Comparison of ENCODE assay signal across 12 cellular contexts in the genomic region with DNA sequence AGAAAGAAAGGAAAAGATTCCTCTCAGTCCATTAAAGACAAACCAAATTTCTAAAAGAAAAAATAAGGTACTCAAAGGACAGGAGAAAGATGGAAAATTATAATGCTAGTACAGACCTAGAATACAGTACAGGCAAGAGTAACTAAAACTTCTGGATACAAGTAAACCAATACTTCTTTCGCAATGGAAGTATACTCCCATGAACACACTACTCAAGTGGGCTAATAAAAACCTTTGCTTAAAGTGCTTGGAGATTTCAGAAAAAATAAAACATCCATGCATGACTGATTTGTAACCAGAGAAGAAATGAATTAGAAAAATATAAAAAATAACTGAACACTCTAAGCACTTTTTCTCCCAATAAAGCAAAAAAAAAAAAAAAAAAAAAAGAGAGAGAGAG. TPM values are rescaled to one million over a fixed set of nuclear protein-coding genes. Genes with fewer than 3 reads are reported as not detected.
A peak's percentile ranks its signal among the peaks of the same experiment; 100 is the strongest.
DNase-seq lines count a peak whose midpoint lies in the region; ATAC-seq and TF ChIP-seq lines count a peak whose summit lies in the region.
"Had no signal": no experiment of that assay in that cellular context is flagged by ENCODE, and none has a peak within 500 bp of the region (broad histone marks: within the 10 kb centered on the region; RNA-seq: fewer than 3 reads in every experiment).

No MANE protein-coding gene starts in this region.

- H3K4me1 ChIP-seq in Loucy (ENCODE audit: insufficient read depth, low read length, poor library complexity, severe bottlenecking) (peaks cover 45% of the 10 kb centered on the region), sigmoid colon (peaks cover 0 to 34% (median 28%) of the 10 kb centered on the region in 4 donors), foreskin keratinocyte (peaks cover 7% of the 10 kb centered on the region)

- DNase-seq in activated CD8-positive, alpha-beta memory T cell treated with anti-CD3 and anti-CD28 coated beads, Interleukin-2, amount 10 ng/mL, durations not matched to agents 7 days and 5 days: no peak
- DNase-seq in activated CD8-positive, alpha-beta memory T cell treated with anti-CD3 and anti-CD28 coated beads, Interleukin-2, amount 50 U/mL, for 4 hours: no peak
- DNase-seq in central memory CD8-positive, alpha-beta T cell (ENCODE audit: low spot score in 2 of 2): no peak
- DNase-seq in sigmoid colon: no peak
- no peak for DNase-seq in DMS 273 (lab: John Stamatoyannopoulos, UW; ENCODE audit: unreplicated experiment)
- DNase-seq in effector CD8-positive, alpha-beta T cell (lab: John Stamatoyannopoulos, UW): no peak
- DNase-seq in foreskin keratinocyte: no peak
- DNase-seq: left ventricle myocardium superior, NCI-H1694 treated with DMSO at 0.1 percent for 48 hours had no signal

- peaks cover 57% of the 10 kb centered on the region for H3K79me2 ChIP-seq in Loucy (ENCODE audit: insufficient read depth, low read length)

- no peak for TF ChIP-seq EP300 in sigmoid colon (IDR thresholded peaks at IDR 0.05)

- H3K4me3 Mint-ChIP-seq in activated CD8-positive, alpha-beta memory T cell treated with anti-CD3 and anti-CD28 coated beads, Interleukin-2, amount 10 ng/mL, durations not matched to agents 7 days and 5 days: peak overlapping the region; percentile 91
- peak overlapping the region; percentile 59 for H3K4me3 Mint-ChIP-seq in central memory CD8-positive, alpha-beta T cell

- no peaks in the 10 kb centered on the region for H3K27me3 Mint-ChIP-seq in activated CD8-positive, alpha-beta memory T cell treated with anti-CD3 and anti-CD28 coated beads, Interleukin-2, amount 10 ng/mL, durations not matched to agents 7 days and 5 days
- H3K27me3 Mint-ChIP-seq in central memory CD8-positive, alpha-beta T cell: no peaks in the 10 kb centered on the region

- no peak overlapping the region for H2AFZ ChIP-seq in Loucy (ENCODE audit: low read length)

- H3K36me3 Mint-ChIP-seq in activated CD8-positive, alpha-beta memory T cell treated with anti-CD3 and anti-CD28 coated beads, Interleukin-2, amount 10 ng/mL, durations not matched to agents 7 days and 5 days: peaks cover 50% of the 10 kb centered on the region
- H3K36me3 Mint-ChIP-seq in central memory CD8-positive, alpha-beta T cell (ENCODE audit: insufficient read depth): peaks cover 50% of the 10 kb centered on the region

- H3K9me3 Mint-ChIP-seq in activated CD8-positive, alpha-beta memory T cell treated with anti-CD3 and anti-CD28 coated beads, Interleukin-2, amount 10 ng/mL, durations not matched to agents 7 days and 5 days (ENCODE audit: low read depth): no peaks in the 10 kb centered on the region
- H3K9me3 Mint-ChIP-seq in central memory CD8-positive, alpha-beta T cell: no peaks in the 10 kb centered on the region

- H3K4me2 ChIP-seq in Loucy (ENCODE audit: low read depth, low read length, poor library complexity, severe bottlenecking): peak overlapping the region; percentile 61

- H3K9me3 ChIP-seq in Loucy (ENCODE audit: insufficient read depth, low read depth, low read length) (no peaks in the 10 kb centered on the region), sigmoid colon (no peaks in the 10 kb centered on the region)
- H3K9me3 ChIP-seq: prostate gland, thoracic aorta had no signal

- no peaks in the 10 kb centered on the region for H3K9me2 ChIP-seq in Loucy (replicated peaks; ENCODE audit: low read depth, low read length)

- TF ChIP-seq POLR2A in sigmoid colon (IDR thresholded peaks at IDR 0.05): no peak

- peaks cover 10% of the 10 kb centered on the region; the same call in 1 of the 2 replicates for H3F3A ChIP-seq in Loucy (ENCODE audit: low read depth)

- H3K4me3 ChIP-seq in Loucy (ENCODE audit: low read length, poor library complexity, severe bottlenecking) (peak overlapping the region; percentile 41), sigmoid colon (no peak overlapping the region)
- H3K4me3 ChIP-seq: prostate gland, thoracic aorta had no signal

- H3K27me3 ChIP-seq in Loucy (ENCODE audit: insufficient read depth, low read length, poor library complexity, severe bottlenecking): no peaks in the 10 kb centered on the region
- no peaks in the 10 kb centered on the region for H3K27me3 ChIP-seq in sigmoid colon
- H3K27me3 ChIP-seq in foreskin keratinocyte: no peaks in the 10 kb centered on the region

- CTCF ChIA-PET in activated CD8-positive, alpha-beta memory T cell treated with anti-CD3 and anti-CD28 coated beads, Interleukin-2, amount 10 ng/mL, durations not matched to agents 7 days and 5 days (lab: Charles Lee): interaction anchor here (1.3 to 3.3 kb wide), 2 partner anchors 11 to 18 kb away, joined by 3 to 22 read pairs; no protein-coding TSS in a partner anchor

- H3K27ac ChIP-seq in sigmoid colon (peak overlapping the region in 3 of 4 donors; percentile 13 to 100 (median 99)), foreskin keratinocyte (no peak overlapping the region)

- TF ChIP-seq CTCF in Loucy (conservative IDR thresholded peaks at IDR 0.05; ENCODE audit: low read length) (no peak), sigmoid colon (IDR thresholded peaks at IDR 0.05) (no peak), foreskin keratinocyte (conservative IDR thresholded peaks at IDR 0.05) (no peak)

- peak overlapping the region; percentile 99 for H3K27ac Mint-ChIP-seq in activated CD8-positive, alpha-beta memory T cell treated with anti-CD3 and anti-CD28 coated beads, Interleukin-2, amount 10 ng/mL, durations not matched to agents 7 days and 5 days
- H3K27ac Mint-ChIP-seq in central memory CD8-positive, alpha-beta T cell (ENCODE audit: low read depth): peak overlapping the region; percentile 98

- H3K9ac ChIP-seq in Loucy (ENCODE audit: low read depth, low read length, poor library complexity, severe bottlenecking): peak overlapping the region; percentile 20

- intact Hi-C loops in sigmoid colon (cut with DNase I): loop anchor here (5.0 kb wide), 2 partner anchors 113 to 207 kb away; a partner anchor contains a TSS

- peaks cover 42% of the 10 kb centered on the region for H3K4me1 Mint-ChIP-seq in activated CD8-positive, alpha-beta memory T cell treated with anti-CD3 and anti-CD28 coated beads, Interleukin-2, amount 10 ng/mL, durations not matched to agents 7 days and 5 days
- peaks cover 50% of the 10 kb centered on the region for H3K4me1 Mint-ChIP-seq in central memory CD8-positive, alpha-beta T cell

- no peak for ATAC-seq in activated CD8-positive, alpha-beta memory T cell treated with anti-CD3 and anti-CD28 coated beads, Interleukin-2, amount 10 ng/mL, durations not matched to agents 7 days and 5 days
- no peak for ATAC-seq in central memory CD8-positive, alpha-beta T cell (replicated peaks; ENCODE audit: extremely low read depth, poor library complexity, severe bottlenecking)
- ATAC-seq in foreskin keratinocyte: no peak
- ATAC-seq: left ventricle myocardium superior had no signal

- H4K20me1 ChIP-seq in Loucy (ENCODE audit: insufficient read depth, low read length, poor library complexity, severe bottlenecking): peaks cover 38% of the 10 kb centered on the region

- H3K36me3 ChIP-seq in Loucy (ENCODE audit: insufficient read depth, low read length): no peaks in the 10 kb centered on the region
- peaks cover 0 to 9% (median 0%) of the 10 kb centered on the region in 4 donors for H3K36me3 ChIP-seq in sigmoid colon
- H3K36me3 ChIP-seq: prostate gland had no signal

- 94 to 96% methylated on average over 1 of the region's 1 CpG for WGBS in sigmoid colon, 2 donors

RNA-seq across cellular contexts. Expression of a gene that starts 3.5 kb away (rescaled TPM):
- total RNA-seq in activated CD8-positive, alpha-beta memory T cell treated with anti-CD3 and anti-CD28 coated beads, Interleukin-2, amount 10 ng/mL, durations not matched to agents 7 days and 5 days: 10 to 100 TPM; 31.4 to 42.8 TPM
- total RNA-seq in sigmoid colon: 10 to 100 TPM in 3 of 4 donors, 1 to 10 TPM in 1; 9.6 to 24.6 (median 11.8) TPM
- polyA plus RNA-seq in sigmoid colon: 1 to 10 TPM in 2 of 3 donors, under 1 TPM in 1; 0.69 to 5.0 (median 1.8) TPM
- total RNA-seq in foreskin keratinocyte: 7.1 TPM in 2 replicates
- 2.1 and 3.2 TPM in 2 replicates for polyA plus RNA-seq in foreskin keratinocyte

RNA-seq across cellular contexts. Expression of a gene that starts 4.5 kb away (rescaled TPM):
- 10 to 100 TPM; 73.3 to 84.2 TPM for total RNA-seq in activated CD8-positive, alpha-beta memory T cell treated with anti-CD3 and anti-CD28 coated beads, Interleukin-2, amount 10 ng/mL, durations not matched to agents 7 days and 5 days
- total RNA-seq in sigmoid colon (10 to 100 TPM; 37.2 to 52.9 (median 45.3) TPM), foreskin keratinocyte (28.4 and 34.3 TPM in 2 replicates)
- polyA plus RNA-seq in sigmoid colon (10 to 100 TPM in 1 of 3 donors, 1 to 10 TPM in 2; 6.0 to 17.4 (median 9.6) TPM), foreskin keratinocyte (6.1 and 6.9 TPM in 2 replicates)

RNA-seq across cellular contexts. Expression of a gene that starts 34.8 kb away (rescaled TPM):
- 10 to 100 TPM in 1 of 2 experiments, 1 to 10 TPM in 1; 8.8 to 23.2 TPM for total RNA-seq in activated CD8-positive, alpha-beta memory T cell treated with anti-CD3 and anti-CD28 coated beads, Interleukin-2, amount 10 ng/mL, durations not matched to agents 7 days and 5 days
- total RNA-seq in sigmoid colon (1 to 10 TPM in 1 of 4 donors, under 1 TPM in 3; 0.33 to 1.7 (median 0.76) TPM), foreskin keratinocyte (0.10 and 0.11 TPM in 2 replicates)
- polyA plus RNA-seq in sigmoid colon (1 to 10 TPM; 2.0 to 7.2 (median 4.4) TPM), foreskin keratinocyte (0.01 and 0.02 TPM in 2 replicates)

RNA-seq across cellular contexts. Expression of a gene that starts 40.5 kb away (rescaled TPM):
- 1 to 10 TPM; 7.2 to 7.3 TPM for total RNA-seq in activated CD8-positive, alpha-beta memory T cell treated with anti-CD3 and anti-CD28 coated beads, Interleukin-2, amount 10 ng/mL, durations not matched to agents 7 days and 5 days
- 100 to 1,000 TPM in 2 of 4 donors, 10 to 100 TPM in 2; 80.3 to 172 (median 102) TPM for total RNA-seq in sigmoid colon
- 10 to 100 TPM; 28.7 to 37.2 (median 34.3) TPM for polyA plus RNA-seq in sigmoid colon
- 23.1 and 33.2 TPM in 2 replicates for total RNA-seq in foreskin keratinocyte
- polyA plus RNA-seq in foreskin keratinocyte: 13.6 and 22.1 TPM in 2 replicates

RNA-seq across cellular contexts. Expression of a gene that starts 49.7 kb away (rescaled TPM):
- total RNA-seq in activated CD8-positive, alpha-beta memory T cell treated with anti-CD3 and anti-CD28 coated beads, Interleukin-2, amount 10 ng/mL, durations not matched to agents 7 days and 5 days: not detected
- total RNA-seq in sigmoid colon (1 to 10 TPM in 2 of 4 donors, not detected in 2; 1.1 to 2.2 TPM), foreskin keratinocyte (0.88 and 0.99 TPM in 2 replicates)
- polyA plus RNA-seq in sigmoid colon (1 to 10 TPM; 2.3 to 8.6 (median 8.4) TPM), foreskin keratinocyte (0.39 and 0.41 TPM in 2 replicates)
- total RNA-seq: left ventricle myocardium superior, thoracic aorta had no signal
